In genomic region chr6:208973-209372, GRCh38 we compare ENCODE assay signal across 26 cellular contexts.
A peak's percentile ranks its signal among the peaks of the same experiment; 100 is the strongest.
DNase-seq lines count a peak whose midpoint lies in the region; ATAC-seq, FAIRE-seq and TF ChIP-seq lines count a peak whose summit lies in the region.
"Had no signal": no experiment of that assay in that cellular context is flagged by ENCODE, and none has a peak within 500 bp of the region (broad histone marks: within the 10 kb centered on the region; RNA-seq: fewer than 3 reads in every experiment).

No MANE protein-coding gene starts in this region.

- TF ChIP-seq POLR2A in NB4 (IDR thresholded peaks at IDR 0.05; ENCODE audit: extremely low read depth, insufficient read length) (no peak), K562 (conservative IDR thresholded peaks at IDR 0.05) (no peak)

- no peak overlapping the region for H3K4me3 ChIP-seq in BLaER1 treated with 17β-estradiol and CSF1 and Interleukin-3, amounts not matched to agents 10 nM and 100 nM
- no peak overlapping the region for H3K4me3 ChIP-seq in NB4 (ENCODE audit: low read depth, low read length)
- H3K4me3 ChIP-seq in K562, result no peak overlapping the region
- H3K4me3 ChIP-seq: adrenal gland, MG63 had no signal

- H3K9me3 ChIP-seq in BLaER1 treated with 17β-estradiol and CSF1 and Interleukin-3, amounts not matched to agents 10 nM and 100 nM (replicated peaks in 1 of 11), result peaks cover 10 to 19% (median 14%) of the 10 kb centered on the region in 11 experiments
- H3K9me3 ChIP-seq in K562 (replicated peaks; ENCODE audit: control insufficient read depth, insufficient read depth, low read depth, low read length), result no peaks in the 10 kb centered on the region
- H3K9me3 ChIP-seq: MG63 had no signal

- peak overlapping the region; percentile 40 to 60 (median 53) for H3K4me2 ChIP-seq in BLaER1 treated with 17β-estradiol and CSF1 and Interleukin-3, amounts not matched to agents 10 nM and 100 nM
- no peak overlapping the region for H3K4me2 ChIP-seq in K562 (ENCODE audit: insufficient read depth, low read length)

- H3K4me1 Mint-ChIP-seq in chondrocyte (ENCODE audit: low read depth), result no peaks in the 10 kb centered on the region
- H3K4me1 Mint-ChIP-seq in osteocyte (ENCODE audit: unreplicated experiment), result no peaks in the 10 kb centered on the region

- H3K9me1 ChIP-seq in K562 (ENCODE audit: control insufficient read depth, insufficient read depth, low read length), result no peaks in the 10 kb centered on the region

- TF ChIP-seq RAD21 in K562 (CRISPR knock-in tag; conservative IDR thresholded peaks at IDR 0.05 in 1 of 2, IDR thresholded peaks at IDR 0.05 in 1 of 2), result no peak

- no peak for FAIRE-seq in K562 (lab: Jason Lieb, UNC)
- FAIRE-seq: urothelium cell line had no signal

- DNase-seq in SKM-1 treated with dmso at 0.1 percent for 144 hours (lab: John Stamatoyannopoulos, UW; ENCODE audit: unreplicated experiment) (peak; percentile 19), SKM-1 (lab: John Stamatoyannopoulos, UW; ENCODE audit: unreplicated experiment) (no peak), NB4 (ENCODE audit: low read depth) (peak; percentile 37), K562 (ENCODE audit: extremely low read depth in 1 of 4, low spot score in 3 of 4) (no peak), chondrocyte (ENCODE audit: low spot score) (no peak), osteocyte (ENCODE audit: extremely low spot score, unreplicated experiment) (no peak), DMS53 treated with DMSO at 0.1 percent for 48 hours (lab: John Stamatoyannopoulos, UW; ENCODE audit: unreplicated experiment) (no peak)
- DNase-seq: activated CD4-positive, CD25-positive, alpha-beta regulatory T cell treated with anti-CD3 and anti-CD28 coated beads, Interleukin-2, amount 50 U/mL, for 72 hours; activated gamma-delta T cell treated with Interleukin-2 at 50 U/mL for 16 hours; adrenal gland; AML-193; Calu3; effector CD4-positive, alpha-beta T cell; erythroblast; IMR-90; left cardiac atrium; MG63; NCI-H1436 treated with DMSO at 0.1 percent for 48 hours; NCI-H2107; NCI-H446 treated with DMSO at 0.1 percent for 48 hours; PC-3; SHP77 had no signal

- H3K27me3 ChIP-seq in BLaER1 treated with 17β-estradiol and CSF1 and Interleukin-3, amounts not matched to agents 10 nM and 100 nM, result no peaks in the 10 kb centered on the region
- H3K27me3 ChIP-seq in K562 (ENCODE audit: control insufficient read depth in 2 of 2, insufficient read depth in 2 of 2, low read length in 2 of 2), result peaks cover 67 to 78% of the 10 kb centered on the region in 2 experiments
- H3K27me3 ChIP-seq: adrenal gland, MG63 had no signal

- no peak overlapping the region for H3K27ac ChIP-seq in BLaER1 treated with 17β-estradiol and CSF1 and Interleukin-3, amounts not matched to agents 10 nM and 100 nM
- no peak overlapping the region for H3K27ac ChIP-seq in K562 (ENCODE audit: extremely low read depth, low read depth, low read length)
- H3K27ac ChIP-seq: adrenal gland had no signal

- TF ChIP-seq CTCF in NB4 (IDR thresholded peaks at IDR 0.05; ENCODE audit: low read depth, low read length), result no peak
- no peak for TF ChIP-seq CTCF in K562 (IDR thresholded peaks at IDR 0.05 in 2 of 3, conservative IDR thresholded peaks at IDR 0.05 in 1 of 3; ENCODE audit: insufficient read depth in 2 of 3, low read depth in 1 of 3, low read length in 3 of 3)
- TF ChIP-seq CTCF in chondrocyte (IDR thresholded peaks at IDR 0.05), result no peak
- TF ChIP-seq CTCF in osteocyte (IDR thresholded peaks at IDR 0.05), result no peak

- POLR2A ChIA-PET in K562 (lab: Yijun Ruan, JAX), result interaction anchor here (0.6 to 0.8 kb wide), 2 partner anchors 13 to 1526 kb away, joined by 3 to 4 read pairs; no protein-coding TSS in a partner anchor

- TF ChIP-seq EP300 in K562 (IDR thresholded peaks at IDR 0.05; ENCODE audit: low read length), result no peak

- CTCF ChIA-PET in K562 (lab: Yijun Ruan, JAX; ENCODE audit: low intra/inter-chr PET ratio), result no interaction called here

- intact Hi-C loops in K562 (cut with micrococcal nuclease), result no loop called here

- H3K27me3 Mint-ChIP-seq in chondrocyte (ENCODE audit: low read depth) (peaks cover 41% of the 10 kb centered on the region), osteocyte (ENCODE audit: unreplicated experiment) (peaks cover 22% of the 10 kb centered on the region)

- H3K79me2 ChIP-seq in K562 (ENCODE audit: control insufficient read depth, insufficient read depth, low read length), result no peaks in the 10 kb centered on the region

- in situ Hi-C loops in K562 (cut with MboI), result no loop called here

- H3K9ac ChIP-seq in BLaER1 treated with 17β-estradiol and CSF1 and Interleukin-3, amounts not matched to agents 10 nM and 100 nM, result no peak overlapping the region
- H3K9ac ChIP-seq in K562 (ENCODE audit: insufficient read depth in 1 of 2, low read depth in 2 of 2, low read length in 2 of 2), result no peak overlapping the region

- H3K27ac Mint-ChIP-seq in chondrocyte (ENCODE audit: unreplicated experiment), result no peak overlapping the region
- H3K27ac Mint-ChIP-seq in osteocyte (ENCODE audit: unreplicated experiment), result no peak overlapping the region
- H3K27ac Mint-ChIP-seq: brain had no signal

- H3K4me3 Mint-ChIP-seq in chondrocyte (ENCODE audit: unreplicated experiment) (no peak overlapping the region), osteocyte (ENCODE audit: unreplicated experiment) (no peak overlapping the region)
- H3K4me3 Mint-ChIP-seq: brain had no signal

- no peaks in the 10 kb centered on the region for H4K20me1 ChIP-seq in BLaER1 treated with 17β-estradiol and CSF1 and Interleukin-3, amounts not matched to agents 10 nM and 100 nM
- H4K20me1 ChIP-seq in K562 (replicated peaks; ENCODE audit: control insufficient read depth, insufficient read depth, low read length), result no peaks in the 10 kb centered on the region

- ATAC-seq in K562, result peak; percentile 43
- ATAC-seq: HCT116, left cardiac atrium, PC-3 had no signal

- BruUV-seq in K562 (replicated peaks; lab: Mats Ljungman, UMichigan), result no TSS peak

- H3K36me3 Mint-ChIP-seq in chondrocyte (ENCODE audit: low read depth), result no peaks in the 10 kb centered on the region
- no peaks in the 10 kb centered on the region for H3K36me3 Mint-ChIP-seq in osteocyte (ENCODE audit: unreplicated experiment)
- H3K36me3 Mint-ChIP-seq: brain had no signal

- no peaks in the 10 kb centered on the region for H3K9me3 Mint-ChIP-seq in chondrocyte (ENCODE audit: low read depth)
- H3K9me3 Mint-ChIP-seq in osteocyte (ENCODE audit: unreplicated experiment), result no peaks in the 10 kb centered on the region

- peaks cover 0 to 3% (median 0%) of the 10 kb centered on the region in 11 experiments; a peak in 1 of 22 replicates for H3K36me3 ChIP-seq in BLaER1 treated with 17β-estradiol and CSF1 and Interleukin-3, amounts not matched to agents 10 nM and 100 nM
- H3K36me3 ChIP-seq in K562 (ENCODE audit: control insufficient read depth, insufficient read depth, low read length), result no peaks in the 10 kb centered on the region
- H3K36me3 ChIP-seq: adrenal gland, MG63 had no signal

- H2AFZ ChIP-seq in K562 (ENCODE audit: low read depth, low read length), result no peak overlapping the region

- WGBS in K562 (ENCODE audit: insufficient coverage, low coverage, missing lambda C conversion rate), result 15% methylated on average over 7 of the region's 7 CpGs

- peaks cover 10 to 32% (median 20%) of the 10 kb centered on the region in 10 experiments for H3K4me1 ChIP-seq in BLaER1 treated with 17β-estradiol and CSF1 and Interleukin-3, amounts not matched to agents 10 nM and 100 nM
- H3K4me1 ChIP-seq in K562 (replicated peaks in 1 of 2; ENCODE audit: control insufficient read depth in 2 of 2, insufficient read depth in 2 of 2, low read length in 2 of 2), result peaks cover 0 to 5% of the 10 kb centered on the region in 2 experiments; a peak in 4 of 5 replicates
- H3K4me1 ChIP-seq: adrenal gland had no signal

TF ChIP-seq in K562, 482 proteins besides CTCF, POLR2A, EP300 and RAD21:
- TF ChIP-seq ZNF589 (CRISPR knock-in tag; IDR thresholded peaks at IDR 0.05; ENCODE audit: low read depth) (no peak), CREM (IDR thresholded peaks at IDR 0.05; ENCODE audit: low read depth) (0 out of 2 replicates have a peak, but pooled peaks have one; percentile 7), CEBPB (tag; IDR thresholded peaks at IDR 0.05) (peak; percentile 23; the same call in 1 of the 2 replicates)
TF ChIP-seq in K562: peak in this region for 2.

Comparison
In these comparisons a context has a peak if more than half of its experiments do, and no peak if none do; other contexts are left out.
1. DNase-seq: peak in SKM-1 treated with dmso at 0.1 percent for 144 hours (single experiment) and NB4 (single experiment); none in SKM-1 (single experiment), K562 (0 of 4), chondrocyte (single experiment), osteocyte (single experiment) and DMS53 treated with DMSO at 0.1 percent for 48 hours (single experiment).